12 cellular contexts compared by ENCODE assay signal in genomic region chr13:113989585-113990300, GRCh38. TPM values are rescaled to one million over a fixed set of nuclear protein-coding genes. Genes with fewer than 3 reads are reported as not detected.
A peak's percentile ranks its signal among the peaks of the same experiment; 100 is the strongest.
DNase-seq lines count a peak whose midpoint lies in the region; ATAC-seq and TF ChIP-seq lines count a peak whose summit lies in the region.
"Had no signal": no experiment of that assay in that cellular context is flagged by ENCODE, and none has a peak within 500 bp of the region (broad histone marks: within the 10 kb centered on the region; RNA-seq: fewer than 3 reads in every experiment).

No MANE protein-coding gene starts in this region.

- H3K27ac Mint-ChIP-seq in CD4-positive, alpha-beta T cell = peak overlapping the region; percentile 42
- peak overlapping the region; percentile 62 for H3K27ac Mint-ChIP-seq in activated naive CD8-positive, alpha-beta T cell treated with anti-CD3 and anti-CD28 coated beads for 36 hours
- H3K27ac Mint-ChIP-seq in natural killer cell treated with Interleukin-12 subunit alpha and Interleukin-12 subunit beta and Interleukin-15 and Interleukin-18, amount 100 ng/mL, for 72 hours = peak overlapping the region in 1 of 2 donors; percentile 66

- H3K4me1 Mint-ChIP-seq in CD4-positive, alpha-beta T cell (ENCODE audit: low read depth) = no peaks in the 10 kb centered on the region
- H3K4me1 Mint-ChIP-seq in activated naive CD8-positive, alpha-beta T cell treated with anti-CD3 and anti-CD28 coated beads for 36 hours = peaks cover 3% of the 10 kb centered on the region
- peaks cover 9 to 15% of the 10 kb centered on the region in 2 donors for H3K4me1 Mint-ChIP-seq in natural killer cell treated with Interleukin-12 subunit alpha and Interleukin-12 subunit beta and Interleukin-15 and Interleukin-18, amount 100 ng/mL, for 72 hours (ENCODE audit: low read depth in 2 of 2)

- H3K4me3 ChIP-seq in transverse colon (no peak overlapping the region), smooth muscle cell (no peak overlapping the region), adrenal gland (no peak overlapping the region)

- H3K9ac ChIP-seq in smooth muscle cell (ENCODE audit: low read depth) = no peak overlapping the region

- 86 to 99% methylated on average over 7 to 8 of the region's 8 CpGs for WGBS in transverse colon (ENCODE audit: low coverage in 1 of 2), 2 donors
- WGBS in smooth muscle cell (ENCODE audit: low lambda C conversion rate) = 98% methylated on average over 8 of the region's 8 CpGs
- WGBS in adrenal gland, 4 donors = 83 to 90% (median 85%) methylated on average over 6 to 8 of the region's 8 CpGs

- CTCF ChIA-PET in CD4-positive, alpha-beta T cell (lab: Charles Lee) = no interaction called here

- TF ChIP-seq CTCF in CD4-positive, alpha-beta T cell (IDR thresholded peaks at IDR 0.05) = no peak
- TF ChIP-seq CTCF in transverse colon (IDR thresholded peaks at IDR 0.05) (no peak), smooth muscle cell (IDR thresholded peaks at IDR 0.05; ENCODE audit: borderline replicate concordance, insufficient read depth, poor library complexity, severe bottlenecking) (no peak), adrenal gland (IDR thresholded peaks at IDR 0.05) (no peak)

- H2AFZ ChIP-seq in smooth muscle cell (ENCODE audit: low read depth) = no peak overlapping the region

- no peaks in the 10 kb centered on the region for H3K27me3 Mint-ChIP-seq in CD4-positive, alpha-beta T cell
- no peaks in the 10 kb centered on the region for H3K27me3 Mint-ChIP-seq in activated naive CD8-positive, alpha-beta T cell treated with anti-CD3 and anti-CD28 coated beads for 36 hours
- H3K27me3 Mint-ChIP-seq in natural killer cell treated with Interleukin-12 subunit alpha and Interleukin-12 subunit beta and Interleukin-15 and Interleukin-18, amount 100 ng/mL, for 72 hours = no peaks in the 10 kb centered on the region

- intact Hi-C loops in CD4-positive, alpha-beta T cell (cut with DNase I, micrococcal nuclease) = no loop called here
- intact Hi-C loops in transverse colon (cut with DNase I; ENCODE audit: low total_unique reads) = no loop called here
- intact Hi-C loops in adrenal gland (cut with DNase I) = no loop called here

- no peaks in the 10 kb centered on the region for H3K9me3 ChIP-seq in CD4-positive, alpha-beta T cell (ENCODE audit: control insufficient read depth, low read length)
- no peaks in the 10 kb centered on the region for H3K9me3 ChIP-seq in transverse colon
- no peaks in the 10 kb centered on the region for H3K9me3 ChIP-seq in smooth muscle cell (replicated peaks; ENCODE audit: low read depth)
- no peaks in the 10 kb centered on the region for H3K9me3 ChIP-seq in adrenal gland (replicated peaks in 1 of 3)

- no peaks in the 10 kb centered on the region for H3K9me3 Mint-ChIP-seq in CD4-positive, alpha-beta T cell
- peaks cover 4% of the 10 kb centered on the region for H3K9me3 Mint-ChIP-seq in activated naive CD8-positive, alpha-beta T cell treated with anti-CD3 and anti-CD28 coated beads for 36 hours
- H3K9me3 Mint-ChIP-seq in natural killer cell treated with Interleukin-12 subunit alpha and Interleukin-12 subunit beta and Interleukin-15 and Interleukin-18, amount 100 ng/mL, for 72 hours = peaks cover 9% of the 10 kb centered on the region

- no peak overlapping the region for H3K4me2 ChIP-seq in smooth muscle cell

- H3K4me1 ChIP-seq in transverse colon (no peaks in the 10 kb centered on the region), smooth muscle cell (ENCODE audit: low read depth) (no peaks in the 10 kb centered on the region), adrenal gland (replicated peaks in 1 of 2) (no peaks in the 10 kb centered on the region)

- H3K36me3 ChIP-seq in transverse colon (no peaks in the 10 kb centered on the region), smooth muscle cell (ENCODE audit: low read depth) (no peaks in the 10 kb centered on the region), adrenal gland (replicated peaks in 1 of 2) (peaks cover 0 to 15% of the 10 kb centered on the region in 2 donors)

- in situ Hi-C loops in KBM-7 (cut with MboI; ENCODE audit: low pct_unique_long_range_greater_than_20kb, low sequenced_read_pairs) = no loop called here
- in situ Hi-C loops in transverse colon (cut with MboI; ENCODE audit: low pct_ligation_motif_present in 1 of 4, low pct_unique_long_range_greater_than_20kb in 1 of 4, low sequenced_read_pairs in 3 of 4) = no loop called here

- H3K27ac ChIP-seq in CD4-positive, alpha-beta T cell (ENCODE audit: low read depth, low read length) = no peak overlapping the region
- H3K27ac ChIP-seq in transverse colon = no peak overlapping the region
- H3K27ac ChIP-seq in smooth muscle cell (ENCODE audit: low read depth) = no peak overlapping the region
- no peak overlapping the region for H3K27ac ChIP-seq in adrenal gland

- DNase-seq in CD4-positive, alpha-beta T cell = peak in 1 of 10 experiments; percentile 4
- DNase-seq in KBM-7 (peak; percentile 80), transverse colon (no peak), smooth muscle cell (lab: John Stamatoyannopoulos, UW; ENCODE audit: unreplicated experiment) (no peak), adrenal gland (no peak)
- no peak for DNase-seq in activated naive CD8-positive, alpha-beta T cell treated with anti-CD3 and anti-CD28 coated beads for 36 hours
- peak; percentile 35 for DNase-seq in natural killer cell treated with Interleukin-12 subunit alpha and Interleukin-12 subunit beta and Interleukin-15 and Interleukin-18, amount 100 ng/mL, for 72 hours (ENCODE audit: low spot score)
- DNase-seq: NCI-H1092 treated with DMSO at 0.1 percent for 48 hours, trophoblast cell had no signal

- no peak for ATAC-seq in CD4-positive, alpha-beta T cell (ENCODE audit: poor library complexity)
- ATAC-seq in natural killer cell treated with Interleukin-12 subunit alpha and Interleukin-12 subunit beta and Interleukin-15 and Interleukin-18, amount 100 ng/mL, for 72 hours = no peak
- no peak for ATAC-seq in HG03520 (IDR thresholded peaks at IDR 0.05; ENCODE audit: unreplicated experiment)

- H3K79me2 ChIP-seq in smooth muscle cell (ENCODE audit: low read depth) = no peaks in the 10 kb centered on the region

- H3K27me3 ChIP-seq in CD4-positive, alpha-beta T cell (ENCODE audit: control insufficient read depth, insufficient read depth, low read length) = no peaks in the 10 kb centered on the region
- H3K27me3 ChIP-seq in transverse colon (no peaks in the 10 kb centered on the region), smooth muscle cell (ENCODE audit: low read depth) (no peaks in the 10 kb centered on the region), adrenal gland (no peaks in the 10 kb centered on the region)

- no peak for TF ChIP-seq POLR2A in transverse colon (IDR thresholded peaks at IDR 0.05)
- TF ChIP-seq POLR2A in adrenal gland (IDR thresholded peaks at IDR 0.05) = no peak

- H3K36me3 Mint-ChIP-seq in CD4-positive, alpha-beta T cell (ENCODE audit: low read depth) = peaks cover 55% of the 10 kb centered on the region
- H3K36me3 Mint-ChIP-seq in activated naive CD8-positive, alpha-beta T cell treated with anti-CD3 and anti-CD28 coated beads for 36 hours = peaks cover 30% of the 10 kb centered on the region
- H3K36me3 Mint-ChIP-seq in natural killer cell treated with Interleukin-12 subunit alpha and Interleukin-12 subunit beta and Interleukin-15 and Interleukin-18, amount 100 ng/mL, for 72 hours = peaks cover 22% of the 10 kb centered on the region

- H3F3A ChIP-seq in smooth muscle cell (ENCODE audit: low read depth) = no peaks in the 10 kb centered on the region

- TF ChIP-seq EP300 in transverse colon (IDR thresholded peaks at IDR 0.05; ENCODE audit: low read depth) = no peak

- POLR2A ChIA-PET in CD4-positive, alpha-beta T cell (lab: Charles Lee) = no interaction called here

- no peak overlapping the region for H3K4me3 Mint-ChIP-seq in CD4-positive, alpha-beta T cell
- no peak overlapping the region for H3K4me3 Mint-ChIP-seq in activated naive CD8-positive, alpha-beta T cell treated with anti-CD3 and anti-CD28 coated beads for 36 hours
- H3K4me3 Mint-ChIP-seq in natural killer cell treated with Interleukin-12 subunit alpha and Interleukin-12 subunit beta and Interleukin-15 and Interleukin-18, amount 100 ng/mL, for 72 hours = no peak overlapping the region

- no peaks in the 10 kb centered on the region for H4K20me1 ChIP-seq in smooth muscle cell (ENCODE audit: low read depth)

RNA-seq across cellular contexts. Expression of gene C13orf46, which starts 15.9 kb away (rescaled TPM):
- 10 to 100 TPM; 19.3 to 19.7 TPM for total RNA-seq in CD4-positive, alpha-beta T cell
- total RNA-seq in activated naive CD8-positive, alpha-beta T cell treated with anti-CD3 and anti-CD28 coated beads for 36 hours = under 1 TPM; 0.96 to 0.99 TPM
- total RNA-seq in natural killer cell treated with Interleukin-12 subunit alpha and Interleukin-12 subunit beta and Interleukin-15 and Interleukin-18, amount 100 ng/mL, for 72 hours = 1 to 10 TPM in 1 of 2 donors, under 1 TPM in 1; 0.64 to 1.4 TPM
- 10 to 100 TPM in 1 of 4 donors, 1 to 10 TPM in 1, under 1 TPM in 1, not detected in 1; 0.41 to 77.4 (median 1.1) TPM for total RNA-seq in transverse colon
- 5.8 TPM in 1 of 2 replicates, not detected in the other for total RNA-seq in smooth muscle cell
- 0.26 and 0.87 TPM in 2 replicates for polyA plus RNA-seq in smooth muscle cell
- under 1 TPM in 5 of 8 donors, not detected in 3; 0.09 to 0.57 (median 0.21) TPM for total RNA-seq in adrenal gland
- polyA plus RNA-seq in adrenal gland = under 1 TPM; 0.15 to 0.88 (median 0.17) TPM
- total RNA-seq: epithelial cell of proximal tubule had no signal
- polyA plus RNA-seq: keratinocyte had no signal

Comparison
In these comparisons a context has a peak if more than half of its experiments do, and no peak if none do; other contexts are left out.
1. DNase-seq: peak in KBM-7 (single experiment) and natural killer cell treated with Interleukin-12 subunit alpha and Interleukin-12 subunit beta and Interleukin-15 and Interleukin-18, amount 100 ng/mL, for 72 hours (single experiment); none in activated naive CD8-positive, alpha-beta T cell treated with anti-CD3 and anti-CD28 coated beads for 36 hours (single experiment), transverse colon (single experiment), smooth muscle cell (single experiment) and adrenal gland (0 of 7).